In the genomic region with DNA sequence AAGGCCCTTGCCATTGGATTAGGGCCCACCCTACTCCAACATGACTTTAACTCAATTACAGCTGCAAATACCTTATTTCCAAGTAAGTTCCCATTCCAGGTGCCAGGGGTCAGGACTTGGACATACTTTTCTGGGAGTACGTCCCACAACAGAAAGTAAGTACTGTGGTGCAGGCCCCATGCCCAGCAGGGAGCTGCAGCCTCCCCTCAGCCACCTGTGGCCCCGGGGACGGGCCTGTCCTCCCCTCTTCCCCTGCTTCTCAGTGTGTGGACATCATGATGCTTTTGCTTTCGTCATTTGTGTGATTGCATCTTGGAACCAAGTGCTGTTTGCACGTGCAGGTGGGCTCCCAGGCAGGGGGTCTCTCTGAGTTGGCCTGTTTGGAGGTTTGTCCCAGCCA, we compare ENCODE assay signal across 27 cellular contexts.
"Had no signal": no experiment of that assay in that cellular context is flagged by ENCODE, and none has a peak within 500 bp of the region (broad histone marks: within the 10 kb centered on the region; RNA-seq: fewer than 3 reads in every experiment).

No MANE protein-coding gene starts in this region.

- DNase-seq: activated CD4-positive, alpha-beta memory T cell treated with anti-CD3 and anti-CD28 coated beads, Interleukin-2, amount 10 ng/mL, durations not matched to agents 7 days and 5 days; activated CD4-positive, alpha-beta T cell treated with anti-CD3 and anti-CD28 coated beads for 1 hour; activated CD4-positive, alpha-beta T cell treated with anti-CD3 and anti-CD28 coated beads for 4 hours; activated CD4-positive, alpha-beta T cell treated with anti-CD3 and anti-CD28 coated beads, Interleukin-2, amount 10 ng/mL, durations not matched to agents 7 days and 5 days; activated CD4-positive, alpha-beta T cell treated with anti-CD3 and anti-CD28 coated beads, Interleukin-2, amount 50 U/mL, for 4 hours; activated CD8-positive, alpha-beta memory T cell treated with anti-CD3 and anti-CD28 coated beads, Interleukin-2, amount 50 U/mL, for 48 hours; activated gamma-delta T cell; activated naive CD4-positive, alpha-beta T cell; activated naive CD4-positive, alpha-beta T cell treated with anti-CD3 and anti-CD28 coated beads, Interleukin-2, amount 10 ng/mL, durations not matched to agents 7 days and 5 days; activated naive CD8-positive, alpha-beta T cell treated with anti-CD3 and anti-CD28 coated beads, Interleukin-2, amount 10 ng/mL, durations not matched to agents 7 days and 5 days; activated T-cell treated with anti-CD3 and anti-CD28 coated beads for 4 hours; activated T-cell treated with anti-CD3 and anti-CD28 coated beads, Interleukin-2, amount 50 U/mL, for 24 hours; activated T-cell treated with anti-CD3 and anti-CD28 coated beads, Interleukin-2, amount 50 U/mL, for 72 hours; central memory CD4-positive, alpha-beta T cell; dorsolateral prefrontal cortex; effector memory CD4-positive, alpha-beta T cell; endodermal cell; foreskin fibroblast; glutamatergic neuron; T-helper 1 cell; T-helper 17 cell; T1000 had no signal

- ATAC-seq: activated naive CD4-positive, alpha-beta T cell treated with anti-CD3 and anti-CD28 coated beads, Interleukin-2, amount 50 U/mL, for 72 hours; activated T-cell treated with anti-CD3 and anti-CD28 coated beads, Interleukin-2, amount 50 U/mL, for 72 hours; esophagus mucosa; T-helper 17 cell had no signal

- H3K4me1 Mint-ChIP-seq: activated CD4-positive, alpha-beta memory T cell treated with anti-CD3 and anti-CD28 coated beads, Interleukin-2, amount 10 ng/mL, durations not matched to agents 7 days and 5 days; activated CD4-positive, alpha-beta T cell treated with anti-CD3 and anti-CD28 coated beads, Interleukin-2, amount 10 ng/mL, durations not matched to agents 7 days and 5 days had no signal

- H3K27me3 Mint-ChIP-seq: activated CD4-positive, alpha-beta memory T cell treated with anti-CD3 and anti-CD28 coated beads, Interleukin-2, amount 10 ng/mL, durations not matched to agents 7 days and 5 days; activated CD4-positive, alpha-beta T cell treated with anti-CD3 and anti-CD28 coated beads, Interleukin-2, amount 10 ng/mL, durations not matched to agents 7 days and 5 days; activated naive CD4-positive, alpha-beta T cell treated with anti-CD3 and anti-CD28 coated beads, Interleukin-2, amount 10 ng/mL, durations not matched to agents 7 days and 5 days; activated naive CD8-positive, alpha-beta T cell treated with anti-CD3 and anti-CD28 coated beads, Interleukin-2, amount 10 ng/mL, durations not matched to agents 7 days and 5 days; activated T-cell treated with anti-CD3 and anti-CD28 coated beads, Interleukin-2, amount 50 U/mL, for 24 hours; dendritic cell treated with granulocyte-macrophage colony-stimulating factor and Interleukin-4, amounts not matched to agents 40 ng/mL and 50 ng/mL, for 4 days; T-helper 17 cell had no signal

- H3K27ac Mint-ChIP-seq: activated CD4-positive, alpha-beta memory T cell treated with anti-CD3 and anti-CD28 coated beads, Interleukin-2, amount 10 ng/mL, durations not matched to agents 7 days and 5 days; activated CD4-positive, alpha-beta T cell treated with anti-CD3 and anti-CD28 coated beads, Interleukin-2, amount 10 ng/mL, durations not matched to agents 7 days and 5 days; activated naive CD4-positive, alpha-beta T cell treated with anti-CD3 and anti-CD28 coated beads, Interleukin-2, amount 10 ng/mL, durations not matched to agents 7 days and 5 days; activated naive CD8-positive, alpha-beta T cell treated with anti-CD3 and anti-CD28 coated beads, Interleukin-2, amount 10 ng/mL, durations not matched to agents 7 days and 5 days; activated T-cell treated with anti-CD3 and anti-CD28 coated beads, Interleukin-2, amount 50 U/mL, for 24 hours; activated T-cell treated with anti-CD3 and anti-CD28 coated beads, Interleukin-2, amount 50 U/mL, for 72 hours; brain; dendritic cell treated with granulocyte-macrophage colony-stimulating factor and Interleukin-4, amounts not matched to agents 40 ng/mL and 50 ng/mL, for 4 days; T-helper 2 cell treated with Interferon-gamma antibody and Interleukin-4, amounts not matched to agents 5 μg/mL and 100 μg/mL, for 36 hours had no signal

- H3K4me3 Mint-ChIP-seq: activated CD4-positive, alpha-beta memory T cell treated with anti-CD3 and anti-CD28 coated beads, Interleukin-2, amount 10 ng/mL, durations not matched to agents 7 days and 5 days; activated CD4-positive, alpha-beta T cell treated with anti-CD3 and anti-CD28 coated beads, Interleukin-2, amount 10 ng/mL, durations not matched to agents 7 days and 5 days; activated naive CD4-positive, alpha-beta T cell treated with anti-CD3 and anti-CD28 coated beads, Interleukin-2, amount 10 ng/mL, durations not matched to agents 7 days and 5 days; activated naive CD8-positive, alpha-beta T cell treated with anti-CD3 and anti-CD28 coated beads, Interleukin-2, amount 10 ng/mL, durations not matched to agents 7 days and 5 days; activated T-cell treated with anti-CD3 and anti-CD28 coated beads, Interleukin-2, amount 50 U/mL, for 24 hours; activated T-cell treated with anti-CD3 and anti-CD28 coated beads, Interleukin-2, amount 50 U/mL, for 72 hours; brain; dendritic cell treated with granulocyte-macrophage colony-stimulating factor and Interleukin-4, amounts not matched to agents 40 ng/mL and 50 ng/mL, for 4 days; endodermal cell; T-helper 17 cell; T-helper 2 cell treated with Interferon-gamma antibody and Interleukin-4, amounts not matched to agents 5 μg/mL and 100 μg/mL, for 36 hours had no signal

- H3K36me3 Mint-ChIP-seq: activated naive CD4-positive, alpha-beta T cell treated with anti-CD3 and anti-CD28 coated beads, Interleukin-2, amount 10 ng/mL, durations not matched to agents 7 days and 5 days; activated naive CD4-positive, alpha-beta T cell treated with anti-CD3 and anti-CD28 coated beads, Interleukin-2, amount 50 U/mL, for 72 hours; activated naive CD8-positive, alpha-beta T cell treated with anti-CD3 and anti-CD28 coated beads, Interleukin-2, amount 10 ng/mL, durations not matched to agents 7 days and 5 days had no signal

- H3K9me3 Mint-ChIP-seq: activated CD4-positive, alpha-beta memory T cell treated with anti-CD3 and anti-CD28 coated beads, Interleukin-2, amount 10 ng/mL, durations not matched to agents 7 days and 5 days; activated CD4-positive, alpha-beta T cell treated with anti-CD3 and anti-CD28 coated beads, Interleukin-2, amount 10 ng/mL, durations not matched to agents 7 days and 5 days; activated naive CD4-positive, alpha-beta T cell treated with anti-CD3 and anti-CD28 coated beads, Interleukin-2, amount 10 ng/mL, durations not matched to agents 7 days and 5 days; activated naive CD4-positive, alpha-beta T cell treated with anti-CD3 and anti-CD28 coated beads, Interleukin-2, amount 50 U/mL, for 72 hours; activated naive CD8-positive, alpha-beta T cell treated with anti-CD3 and anti-CD28 coated beads, Interleukin-2, amount 10 ng/mL, durations not matched to agents 7 days and 5 days; activated T-cell treated with anti-CD3 and anti-CD28 coated beads, Interleukin-2, amount 50 U/mL, for 24 hours; activated T-cell treated with anti-CD3 and anti-CD28 coated beads, Interleukin-2, amount 50 U/mL, for 72 hours; dendritic cell treated with granulocyte-macrophage colony-stimulating factor and Interleukin-4, amounts not matched to agents 40 ng/mL and 50 ng/mL, for 4 days; endodermal cell; T-helper 2 cell treated with Interferon-gamma antibody and Interleukin-4, amounts not matched to agents 5 μg/mL and 100 μg/mL, for 36 hours had no signal
